9 cellular contexts compared by ENCODE assay signal in the genomic region with DNA sequence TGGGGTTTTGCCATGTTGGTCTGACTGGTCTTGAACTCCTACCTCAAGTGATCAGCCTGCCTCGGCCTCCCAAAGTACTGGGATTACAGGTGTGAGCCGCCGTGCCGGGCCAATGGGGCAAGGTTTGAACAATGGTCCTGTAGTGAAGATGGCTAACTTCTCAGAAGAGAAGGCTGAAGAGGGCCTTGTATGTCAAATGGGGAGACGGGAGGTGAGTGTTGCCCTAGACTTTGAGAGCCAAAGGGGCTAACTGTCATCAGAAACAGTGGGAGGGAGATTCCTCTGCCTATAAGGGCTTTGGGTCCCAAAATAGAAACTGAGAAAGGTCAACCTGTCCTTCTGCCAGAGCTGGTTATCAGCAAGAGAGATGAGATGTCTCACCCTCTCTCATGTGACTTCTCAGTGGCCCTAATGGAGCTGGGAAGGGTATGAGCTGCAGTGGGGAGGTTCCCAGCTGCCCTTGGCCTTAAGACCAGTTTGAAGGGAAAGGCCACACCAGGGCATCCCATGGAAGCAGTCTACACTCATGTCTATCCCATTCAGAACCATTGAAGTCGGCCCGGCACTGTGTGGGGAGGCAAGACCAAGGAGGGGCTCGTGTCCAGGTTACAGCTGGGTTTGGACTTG. TPM values are rescaled to one million over a fixed set of nuclear protein-coding genes. Genes with fewer than 3 reads are reported as not detected.
DNase-seq lines count a peak whose midpoint lies in the region; ATAC-seq, FAIRE-seq and TF ChIP-seq lines count a peak whose summit lies in the region.
"Had no signal": no experiment of that assay in that cellular context is flagged by ENCODE, and none has a peak within 500 bp of the region (broad histone marks: within the 10 kb centered on the region; RNA-seq: fewer than 3 reads in every experiment).

No MANE protein-coding gene starts in this region.

- no peaks in the 10 kb centered on the region for H3K9me3 ChIP-seq in mononuclear cell (ENCODE audit: low read depth, low read length)

- TF ChIP-seq CTCF in GM20000 (IDR thresholded peaks at IDR 0.05; ENCODE audit: extremely low read depth, missing control alignments) = no peak

- peaks cover 14% of the 10 kb centered on the region for H3K36me3 Mint-ChIP-seq in stimulated activated naive CD8-positive, alpha-beta T cell treated with anti-CD3 and anti-CD28 coated beads, Interleukin-15, Interleukin-2, amounts not matched to agents 100 ng/mL and 50 ng/mL, for 24 hours (ENCODE audit: low read depth)

- no peak for ATAC-seq in stimulated activated naive CD8-positive, alpha-beta T cell treated with anti-CD3 and anti-CD28 coated beads, Interleukin-15, Interleukin-2, amounts not matched to agents 100 U/mL and 50 U/mL, for 24 hours
- no peak for ATAC-seq in GM19463 (IDR thresholded peaks at IDR 0.05; ENCODE audit: unreplicated experiment)

- FAIRE-seq in HTR-8/SVneo (lab: Jason Lieb, UNC) = no peak

- peak overlapping the region; percentile 97 for H3K4me3 Mint-ChIP-seq in stimulated activated naive CD8-positive, alpha-beta T cell treated with anti-CD3 and anti-CD28 coated beads, Interleukin-15, Interleukin-2, amounts not matched to agents 100 ng/mL and 50 ng/mL, for 24 hours

- H3K27me3 Mint-ChIP-seq in stimulated activated naive CD8-positive, alpha-beta T cell treated with anti-CD3 and anti-CD28 coated beads, Interleukin-15, Interleukin-2, amounts not matched to agents 100 ng/mL and 50 ng/mL, for 24 hours = no peaks in the 10 kb centered on the region

- H3K27ac Mint-ChIP-seq in stimulated activated naive CD8-positive, alpha-beta T cell treated with anti-CD3 and anti-CD28 coated beads, Interleukin-15, Interleukin-2, amounts not matched to agents 100 ng/mL and 50 ng/mL, for 24 hours = peak overlapping the region; percentile 90

- H3K4me1 ChIP-seq in mononuclear cell (ENCODE audit: insufficient read depth, low read length) = peaks cover 42% of the 10 kb centered on the region

- H3K9me3 Mint-ChIP-seq in stimulated activated naive CD8-positive, alpha-beta T cell treated with anti-CD3 and anti-CD28 coated beads, Interleukin-15, Interleukin-2, amounts not matched to agents 100 ng/mL and 50 ng/mL, for 24 hours = no peaks in the 10 kb centered on the region

- H3K27me3 ChIP-seq in mononuclear cell (ENCODE audit: insufficient read depth, low read length) = no peaks in the 10 kb centered on the region

- no peak for DNase-seq in stimulated activated naive CD8-positive, alpha-beta T cell treated with anti-CD3 and anti-CD28 coated beads, Interleukin-15, Interleukin-2, amounts not matched to agents 100 U/mL and 50 U/mL, for 24 hours
- no peak for DNase-seq in GM20000 (ENCODE audit: low spot score)
- no peak for DNase-seq in HTR-8/SVneo (ENCODE audit: insufficient read length, low spot score)
- no peak for DNase-seq in kidney tubule cell (ENCODE audit: low spot score)
- DNase-seq: DMS79 had no signal

- peak overlapping the region; percentile 87 for H3K4me3 ChIP-seq in mononuclear cell (ENCODE audit: low read length)

- H3K4me1 Mint-ChIP-seq in stimulated activated naive CD8-positive, alpha-beta T cell treated with anti-CD3 and anti-CD28 coated beads, Interleukin-15, Interleukin-2, amounts not matched to agents 100 ng/mL and 50 ng/mL, for 24 hours (ENCODE audit: low read depth) = peaks cover 52% of the 10 kb centered on the region

- peak overlapping the region; percentile 91 for H3K27ac ChIP-seq in angular gyrus (ENCODE audit: low read depth, low read length)

RNA-seq across cellular contexts. Expression of a gene that starts 1.3 kb away (rescaled TPM):
- 101 TPM for total RNA-seq in mononuclear cell
